16 cellular contexts compared by ENCODE assay signal in the genomic region with DNA sequence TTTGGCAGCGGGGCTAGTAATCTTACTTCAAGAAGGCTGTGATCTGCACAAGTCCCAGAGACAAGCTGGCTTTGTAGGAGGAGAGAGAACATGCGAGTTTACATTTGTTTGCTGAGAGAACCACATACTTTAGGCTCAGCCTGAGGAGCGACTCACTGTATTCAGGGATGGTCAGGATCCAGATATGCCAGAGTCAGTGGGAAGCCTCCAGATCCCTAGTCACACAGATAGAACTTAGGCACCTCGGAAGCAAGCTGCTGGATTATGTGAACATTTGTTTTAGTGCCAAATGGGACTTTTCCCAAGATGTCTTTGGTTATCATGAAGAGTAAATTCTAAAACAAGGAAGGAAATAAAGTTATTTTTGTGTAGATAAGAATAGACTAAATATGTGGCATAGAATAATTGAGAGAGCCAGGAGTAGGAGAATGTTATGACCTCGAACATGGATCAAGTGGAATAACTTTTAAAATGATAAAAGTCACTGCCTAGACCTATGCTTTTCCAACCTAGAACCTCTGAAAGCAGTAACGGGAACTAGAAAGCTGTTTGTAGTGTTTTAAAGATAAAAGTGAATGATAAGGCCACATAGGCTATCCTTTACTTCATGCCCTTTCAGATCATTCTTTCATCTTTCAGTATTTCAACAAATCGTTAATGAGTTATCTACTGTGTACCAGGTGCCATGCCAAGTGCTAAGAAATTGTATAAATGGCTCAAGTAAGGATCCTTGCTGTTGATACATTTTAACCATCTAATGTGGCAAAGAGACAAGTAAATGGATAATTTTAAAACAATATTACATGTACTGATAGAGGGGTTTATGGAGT.
A peak's percentile ranks its signal among the peaks of the same experiment; 100 is the strongest.
DNase-seq lines count a peak whose midpoint lies in the region; ATAC-seq and TF ChIP-seq lines count a peak whose summit lies in the region.
"Had no signal": no experiment of that assay in that cellular context is flagged by ENCODE, and none has a peak within 500 bp of the region (broad histone marks: within the 10 kb centered on the region; RNA-seq: fewer than 3 reads in every experiment).

No MANE protein-coding gene starts in this region.

- DNase-seq in Daoy (ENCODE audit: low read depth), result peak; percentile 13
- DNase-seq in RPMI7951 (ENCODE audit: low read depth), result peak; percentile 42
- peak; percentile 58 for DNase-seq in epithelial cell of esophagus (ENCODE audit: low read depth)
- no peak for DNase-seq in T-helper 2 cell
- DNase-seq in T1000 (lab: John Stamatoyannopoulos, UW), result no peak
- no peak for DNase-seq in ovary
- DNase-seq: activated T-cell treated with anti-CD3 and anti-CD28 coated beads, Interleukin-2, amount 50 U/mL, for 24 hours; aorta; NCI-H2029 treated with DMSO at 0.1 percent for 48 hours; NK-92 treated with Interleukin-12 subunit alpha and Interleukin-12 subunit beta, amount 100 ng/mL, for 24 hours; stimulated activated naive CD8-positive, alpha-beta T cell treated with anti-CD3 and anti-CD28 coated beads, Interleukin-15, amount 100 ng/mL, for 72 hours had no signal

- H3K4me1 ChIP-seq in mesodermal cell (ENCODE audit: control insufficient read depth, insufficient read depth, low read length, poor library complexity, severe bottlenecking) (peaks cover 11% of the 10 kb centered on the region), ovary (ENCODE audit: insufficient read depth) (peaks cover 8% of the 10 kb centered on the region)

- H3K4me3 ChIP-seq in epithelial cell of esophagus (ENCODE audit: low read length) (no peak overlapping the region), mesodermal cell (ENCODE audit: extremely low read depth, insufficient read depth, low read length, poor library complexity, severe bottlenecking) (no peak overlapping the region), ovary (no peak overlapping the region)

- H3K27me3 ChIP-seq in ovary, result no peaks in the 10 kb centered on the region

- H3K36me3 ChIP-seq in mesodermal cell (ENCODE audit: control insufficient read depth, insufficient read depth, low read length), result peaks cover 4% of the 10 kb centered on the region
- no peaks in the 10 kb centered on the region for H3K36me3 ChIP-seq in ovary

- 86 to 94% methylated on average over 5 to 6 of the region's 7 CpGs for WGBS in mesodermal cell (ENCODE audit: insufficient coverage in 2 of 2), 2 experiments
- 25 to 36% (median 28%) methylated on average over 7 of the region's 7 CpGs for WGBS in ovary, 3 donors

- no peak for ATAC-seq in HG03045 (IDR thresholded peaks at IDR 0.05; ENCODE audit: unreplicated experiment)
- ATAC-seq: activated CD4-positive, CD25-positive, alpha-beta regulatory T cell treated with anti-CD3 and anti-CD28 coated beads, Interleukin-2, amount 50 U/mL, for 24 hours; stimulated activated naive CD8-positive, alpha-beta T cell treated with anti-CD3 and anti-CD28 coated beads, Interleukin-15, amount 100 ng/mL, for 72 hours had no signal

- H3K27ac ChIP-seq in mesodermal cell (ENCODE audit: low read depth, low read length, severe bottlenecking) (peak overlapping the region; percentile 77), ovary (no peak overlapping the region)
- H3K27ac ChIP-seq: C4-2B, KMS-11 had no signal

- TF ChIP-seq EP300 in ovary (IDR thresholded peaks at IDR 0.05), result no peak

- intact Hi-C loops in ovary (cut with DNase I), result no loop called here

- H3K9me3 ChIP-seq in mesodermal cell (ENCODE audit: control insufficient read depth, low read length) (peaks cover 6% of the 10 kb centered on the region), ovary (no peaks in the 10 kb centered on the region)

- TF ChIP-seq CTCF in epithelial cell of esophagus (IDR thresholded peaks at IDR 0.05; ENCODE audit: insufficient read depth, low read depth, low read length, missing control alignments) (no peak), ovary (IDR thresholded peaks at IDR 0.05) (no peak)

- TF ChIP-seq POLR2A in ovary (IDR thresholded peaks at IDR 0.05), result no peak

Comparison
In these comparisons a context has a peak if more than half of its experiments do, and no peak if none do; other contexts are left out.
1. DNase-seq: peak in Daoy (single experiment), RPMI7951 (single experiment) and epithelial cell of esophagus (single experiment); none in T-helper 2 cell (0 of 5), T1000 (single experiment) and ovary (0 of 5).